In genomic region chr10:25017661-25018060, GRCh38 we compare ENCODE assay signal across 10 cellular contexts. TPM values are rescaled to one million over a fixed set of nuclear protein-coding genes. Genes with fewer than 3 reads are reported as not detected.
DNase-seq lines count a peak whose midpoint lies in the region; ATAC-seq and TF ChIP-seq lines count a peak whose summit lies in the region.
"Had no signal": no experiment of that assay in that cellular context is flagged by ENCODE, and none has a peak within 500 bp of the region (broad histone marks: within the 10 kb centered on the region; RNA-seq: fewer than 3 reads in every experiment).

No MANE protein-coding gene starts in this region.

- peaks cover 19 to 27% (median 23%) of the 10 kb centered on the region in 3 donors for H3K4me1 Mint-ChIP-seq in CD8-positive, alpha-beta memory T cell
- H3K4me1 Mint-ChIP-seq in neural crest cell = peaks cover 31% of the 10 kb centered on the region

- H3K4me3 Mint-ChIP-seq in CD8-positive, alpha-beta memory T cell = peak overlapping the region; percentile 85 to 96 (median 90)
- peak overlapping the region; percentile 92 for H3K4me3 Mint-ChIP-seq in neural crest cell

- no peaks in the 10 kb centered on the region for H3K36me3 ChIP-seq in CD8-positive, alpha-beta memory T cell (ENCODE audit: insufficient read depth, low read length)
- no peaks in the 10 kb centered on the region for H3K36me3 ChIP-seq in MG63
- H3K36me3 ChIP-seq: neutrophil had no signal

- POLR2A ChIA-PET in CD8-positive, alpha-beta memory T cell (lab: Charles Lee) = no interaction called here

- TF ChIP-seq CTCF in dorsolateral prefrontal cortex (IDR thresholded peaks at IDR 0.05 in 54 of 56, conservative IDR thresholded peaks at IDR 0.05 in 2 of 56; ENCODE audit: low read depth in 1 of 56, partially characterized antibody in 56 of 56) = no peak
- no peak for TF ChIP-seq CTCF in neural crest cell (conservative IDR thresholded peaks at IDR 0.05)

- no peaks in the 10 kb centered on the region for H3K9me3 Mint-ChIP-seq in CD8-positive, alpha-beta memory T cell
- peaks cover 3% of the 10 kb centered on the region for H3K9me3 Mint-ChIP-seq in neural crest cell

- peaks cover 17% of the 10 kb centered on the region for H3K4me1 ChIP-seq in CD8-positive, alpha-beta memory T cell (ENCODE audit: insufficient read depth, low read length)

- H3K9me3 ChIP-seq in CD8-positive, alpha-beta memory T cell (ENCODE audit: low read length) = no peaks in the 10 kb centered on the region
- no peaks in the 10 kb centered on the region for H3K9me3 ChIP-seq in MG63
- H3K9me3 ChIP-seq: neutrophil had no signal

- intact Hi-C loops in dorsolateral prefrontal cortex (cut with DNase I) = loop anchor here (2.0 to 5.0 kb wide), 2 partner anchors 59 to 295 kb away; partner anchors contain the start of gene ARHGAP21 (in 1 of the 2)
- intact Hi-C loops in left colon (cut with DNase I, micrococcal nuclease) = no loop called here

- H3K27me3 Mint-ChIP-seq in CD8-positive, alpha-beta memory T cell = peaks cover 0 to 4% of the 10 kb centered on the region in 2 donors
- no peaks in the 10 kb centered on the region for H3K27me3 Mint-ChIP-seq in neural crest cell (ENCODE audit: low read depth)

- CTCF ChIA-PET in CD8-positive, alpha-beta memory T cell (lab: Charles Lee) = no interaction called here

- H3K4me3 ChIP-seq in CD8-positive, alpha-beta memory T cell (ENCODE audit: low read length) = peak overlapping the region; percentile 80
- H3K4me3 ChIP-seq in MG63 (peak overlapping the region; percentile 60), dorsolateral prefrontal cortex (peak overlapping the region in 58 of 59 donors; percentile 60 to 92 (median 81))

- ATAC-seq in left colon (no peak), GM18873 (IDR thresholded peaks at IDR 0.05; ENCODE audit: low FRiP score, unreplicated experiment) (no peak)

- peaks cover 0 to 16% (median 0%) of the 10 kb centered on the region in 3 donors for H3K36me3 Mint-ChIP-seq in CD8-positive, alpha-beta memory T cell
- H3K36me3 Mint-ChIP-seq in neural crest cell (ENCODE audit: low read depth) = peaks cover 5% of the 10 kb centered on the region

- H3K27ac ChIP-seq in CD8-positive, alpha-beta memory T cell (ENCODE audit: low read depth, low read length) = peak overlapping the region; percentile 93
- peak overlapping the region in 58 of 59 donors; percentile 8 to 98 (median 94) for H3K27ac ChIP-seq in dorsolateral prefrontal cortex
- H3K27ac ChIP-seq: neutrophil had no signal

- H3K27me3 ChIP-seq in CD8-positive, alpha-beta memory T cell (ENCODE audit: insufficient read depth, low read length, poor library complexity, severe bottlenecking) = no peaks in the 10 kb centered on the region
- H3K27me3 ChIP-seq in MG63 (no peaks in the 10 kb centered on the region), dorsolateral prefrontal cortex (no peaks in the 10 kb centered on the region)
- H3K27me3 ChIP-seq: neutrophil had no signal

- H3K27ac Mint-ChIP-seq in CD8-positive, alpha-beta memory T cell = peak overlapping the region; percentile 96 to 99 (median 98)
- H3K27ac Mint-ChIP-seq in neural crest cell (ENCODE audit: unreplicated experiment) = peak overlapping the region; percentile 98

- no peak for DNase-seq in CD8-positive, alpha-beta memory T cell
- DNase-seq in MG63 (no peak), dorsolateral prefrontal cortex (no peak), neural crest cell (ENCODE audit: low read depth, low spot score) (no peak), NCI-H2081 treated with DMSO at 0.1 percent for 48 hours (lab: John Stamatoyannopoulos, UW) (no peak), left colon (no peak)
- no peak for DNase-seq in stimulated activated CD4-positive, alpha-beta T cell treated with anti-CD3 and anti-CD28 coated beads, Interleukin-4, amount 100 ng/mL, for 1 hour

RNA-seq across cellular contexts. Expression of gene THNSL1, which starts 1.2 kb away (rescaled TPM):
- total RNA-seq in CD8-positive, alpha-beta memory T cell = 10 to 100 TPM in 1 of 2 experiments, 1 to 10 TPM in 1; 9.5 to 10.6 TPM
- 4.1 TPM for polyA plus RNA-seq in CD8-positive, alpha-beta memory T cell
- total RNA-seq in MG63 (2014; rRNA removed; shearing (Covaris generic); ENCODE audit: low replicate concordance) = 7.3 and 9.1 TPM in 2 replicates
- total RNA-seq in dorsolateral prefrontal cortex (10 to 100 TPM in 70 of 120 experiments, 1 to 10 TPM in 50; 5.6 to 16.0 (median 10.5) TPM), neural crest cell (6.3 and 6.5 TPM in 2 replicates), left colon (1 to 10 TPM; 2.5 to 3.0 TPM)

RNA-seq across cellular contexts. Expression of gene ENKUR, which starts 1.7 kb away (rescaled TPM):
- total RNA-seq in CD8-positive, alpha-beta memory T cell = not detected
- not detected for polyA plus RNA-seq in CD8-positive, alpha-beta memory T cell
- not detected in 2 replicates for total RNA-seq in MG63 (2014; rRNA removed; shearing (Covaris generic); ENCODE audit: low replicate concordance)
- 10 to 100 TPM in 13 of 120 experiments, 1 to 10 TPM in 107; 2.2 to 13.6 (median 6.8) TPM for total RNA-seq in dorsolateral prefrontal cortex
- total RNA-seq in neural crest cell = 1.7 and 2.0 TPM in 2 replicates
- total RNA-seq in left colon = 1 to 10 TPM in 1 of 2 donors, under 1 TPM in 1; 0.39 to 1.3 TPM
- total RNA-seq: M059J had no signal

Comparison
In these comparisons a context has a peak if more than half of its experiments do, and no peak if none do; other contexts are left out.
1. intact Hi-C loops: an anchor here in dorsolateral prefrontal cortex (2.0 to 5.0 kb wide); none called in left colon.